Comparison of ENCODE assay signal across 20 cellular contexts in genomic region chr17:29833801-29834200, GRCh38.
"Had no signal": no experiment of that assay in that cellular context is flagged by ENCODE, and none has a peak within 500 bp of the region (broad histone marks: within the 10 kb centered on the region; RNA-seq: fewer than 3 reads in every experiment).

No MANE protein-coding gene starts in this region.

- H3K27ac ChIP-seq: coronary artery, dorsolateral prefrontal cortex, esophagus muscularis mucosa, foreskin keratinocyte, gastrocnemius medialis, heart right ventricle, left lung, lower lobe of right lung had no signal

- H3K27me3 ChIP-seq: dorsolateral prefrontal cortex, esophagus muscularis mucosa, foreskin keratinocyte, gastrocnemius medialis, heart right ventricle, left lung had no signal

- H3K4me1 ChIP-seq: foreskin keratinocyte, lower lobe of right lung had no signal

- DNase-seq: dermis blood vessel endothelial cell; dorsolateral prefrontal cortex; effector CD4-positive, alpha-beta T cell; effector memory CD4-positive, alpha-beta T cell; foreskin keratinocyte; gastrocnemius medialis; glutamatergic neuron; head of caudate nucleus; heart right ventricle; hippocampal formation; left cardiac atrium; left lung; left ventricle myocardium superior; lower lobe of right lung; mesenchymal stem cell; mucosa of descending colon had no signal

- ATAC-seq: foreskin keratinocyte, gastrocnemius medialis, heart right ventricle, left cardiac atrium, left lung, left ventricle myocardium superior, lower lobe of right lung, mucosa of descending colon had no signal

- H3K9me3 ChIP-seq: esophagus muscularis mucosa, gastrocnemius medialis, heart right ventricle, left lung, lower lobe of right lung, mucosa of descending colon had no signal

- H3K4me3 ChIP-seq: coronary artery, dorsolateral prefrontal cortex, esophagus muscularis mucosa, gastrocnemius medialis, heart right ventricle, left lung, mucosa of descending colon had no signal

- H3K36me3 ChIP-seq: esophagus muscularis mucosa, gastrocnemius medialis, heart right ventricle, left lung, lower lobe of right lung had no signal

- FAIRE-seq: endothelial cell of umbilical vein, keratinocyte had no signal
